1 cellular context compared by ENCODE assay signal in the genomic region with DNA sequence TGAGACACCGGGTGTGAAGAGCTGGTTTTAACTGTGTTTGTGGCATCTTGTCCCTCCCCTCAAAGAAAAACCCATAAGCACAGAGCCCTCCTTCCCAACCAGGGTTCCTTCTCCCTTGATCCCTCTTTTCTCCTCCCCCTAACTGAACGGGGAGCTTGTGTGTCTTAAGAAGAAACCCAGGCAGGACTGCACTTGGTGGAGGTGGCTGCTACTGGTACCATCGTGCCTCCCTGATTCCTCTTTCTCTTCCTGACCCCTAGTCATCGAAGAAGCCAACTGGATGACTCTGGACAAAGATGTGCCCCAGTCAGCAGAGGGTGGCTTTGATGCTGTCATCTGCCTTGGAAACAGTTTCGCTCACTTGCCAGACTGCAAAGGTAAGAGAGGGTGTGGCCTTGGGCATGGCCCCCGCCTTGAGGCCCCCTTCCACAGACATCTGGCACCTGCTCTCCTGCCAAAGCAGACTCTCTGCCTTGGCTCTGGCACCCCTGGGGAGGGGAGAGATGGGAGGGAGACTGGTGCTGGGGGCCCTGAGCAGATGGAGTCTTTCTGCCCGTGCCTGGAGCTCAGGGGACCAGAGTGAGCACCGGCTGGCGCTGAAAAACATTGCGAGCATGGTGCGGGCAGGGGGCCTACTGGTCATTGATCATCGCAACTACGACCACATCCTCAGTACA.
TF ChIP-seq lines count a peak whose summit lies in the region.

No MANE protein-coding gene starts in this region.

TF ChIP-seq in IMR-90, 13 proteins besides CTCF, POLR2A, EP300 and RAD21:
- TF ChIP-seq CHD1 (IDR thresholded peaks at IDR 0.05; ENCODE audit: low read depth, low read length): no peak
- TF ChIP-seq SMC3 (IDR thresholded peaks at IDR 0.05; ENCODE audit: low read depth, low read length): no peak
- no peak for TF ChIP-seq NFE2L2 (IDR thresholded peaks at IDR 0.05; ENCODE audit: low read depth, low read length)
- TF ChIP-seq, protein P1, sequence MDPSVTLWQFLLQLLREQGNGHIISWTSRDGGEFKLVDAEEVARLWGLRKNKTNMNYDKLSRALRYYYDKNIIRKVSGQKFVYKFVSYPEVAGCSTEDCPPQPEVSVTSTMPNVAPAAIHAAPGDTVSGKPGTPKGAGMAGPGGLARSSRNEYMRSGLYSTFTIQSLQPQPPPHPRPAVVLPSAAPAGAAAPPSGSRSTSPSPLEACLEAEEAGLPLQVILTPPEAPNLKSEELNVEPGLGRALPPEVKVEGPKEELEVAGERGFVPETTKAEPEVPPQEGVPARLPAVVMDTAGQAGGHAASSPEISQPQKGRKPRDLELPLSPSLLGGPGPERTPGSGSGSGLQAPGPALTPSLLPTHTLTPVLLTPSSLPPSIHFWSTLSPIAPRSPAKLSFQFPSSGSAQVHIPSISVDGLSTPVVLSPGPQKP (IDR thresholded peaks at IDR 0.05; ENCODE audit: borderline replicate concordance, low read depth, low read length): no peak
- no peak for TF ChIP-seq MAZ (IDR thresholded peaks at IDR 0.05; ENCODE audit: borderline replicate concordance, low read depth, low read length)
- no peak for TF ChIP-seq RCOR1 (IDR thresholded peaks at IDR 0.05; ENCODE audit: insufficient replicate concordance, low read length)
- no peak for TF ChIP-seq MAFK (IDR thresholded peaks at IDR 0.05; ENCODE audit: low read depth, low read length)
- no peak for TF ChIP-seq FOS (IDR thresholded peaks at IDR 0.05; ENCODE audit: low read depth, low read length)
- TF ChIP-seq, protein P2, sequence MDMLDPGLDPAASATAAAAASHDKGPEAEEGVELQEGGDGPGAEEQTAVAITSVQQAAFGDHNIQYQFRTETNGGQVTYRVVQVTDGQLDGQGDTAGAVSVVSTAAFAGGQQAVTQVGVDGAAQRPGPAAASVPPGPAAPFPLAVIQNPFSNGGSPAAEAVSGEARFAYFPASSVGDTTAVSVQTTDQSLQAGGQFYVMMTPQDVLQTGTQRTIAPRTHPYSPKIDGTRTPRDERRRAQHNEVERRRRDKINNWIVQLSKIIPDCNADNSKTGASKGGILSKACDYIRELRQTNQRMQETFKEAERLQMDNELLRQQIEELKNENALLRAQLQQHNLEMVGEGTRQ (IDR thresholded peaks at IDR 0.05; ENCODE audit: low read depth, low read length): no peak
- no peak for TF ChIP-seq MXI1 (IDR thresholded peaks at IDR 0.05; ENCODE audit: borderline replicate concordance, low read depth, low read length)
- no peak for TF ChIP-seq BHLHE40 (IDR thresholded peaks at IDR 0.05; ENCODE audit: low read depth, low read length)
- no peak for TF ChIP-seq RFX5 (IDR thresholded peaks at IDR 0.05; ENCODE audit: low read depth, low read length)
- TF ChIP-seq CEBPB (IDR thresholded peaks at IDR 0.05; ENCODE audit: low read depth, low read length): no peak
